In the genomic region with DNA sequence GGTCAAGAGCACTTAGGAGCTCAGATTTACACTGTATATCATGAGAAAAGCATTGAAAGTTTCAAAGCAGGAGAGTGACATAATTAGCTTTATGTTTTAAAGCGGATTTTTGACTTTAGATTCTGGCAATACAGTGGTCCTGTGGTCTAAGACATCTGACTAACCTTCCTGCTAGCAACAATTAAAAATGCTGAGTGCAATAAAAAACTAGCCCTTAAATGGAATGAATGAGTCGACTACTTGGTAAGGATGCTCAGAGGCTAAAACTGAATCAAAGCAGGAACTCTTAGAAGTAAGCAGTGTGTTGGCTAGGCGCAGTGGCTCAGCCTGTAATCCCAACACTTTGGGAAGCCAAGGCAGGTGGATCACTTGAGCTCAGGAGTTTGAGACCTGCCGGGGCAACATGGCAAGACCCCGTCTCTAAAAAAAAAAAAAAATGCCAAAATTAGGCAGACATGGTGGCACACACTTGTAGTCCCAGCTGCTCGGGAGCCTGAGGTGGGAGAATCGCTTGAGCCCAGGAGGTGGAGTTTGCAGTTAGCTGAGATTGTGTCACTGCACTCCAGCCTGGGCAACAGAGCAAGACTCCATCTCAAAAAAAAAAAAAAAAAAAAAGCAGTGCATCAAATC, we compare ENCODE assay signal across 17 cellular contexts. TPM values are rescaled to one million over a fixed set of nuclear protein-coding genes. Genes with fewer than 3 reads are reported as not detected.
DNase-seq lines count a peak whose midpoint lies in the region; ATAC-seq and TF ChIP-seq lines count a peak whose summit lies in the region.
"Had no signal": no experiment of that assay in that cellular context is flagged by ENCODE, and none has a peak within 500 bp of the region (broad histone marks: within the 10 kb centered on the region; RNA-seq: fewer than 3 reads in every experiment).

No MANE protein-coding gene starts in this region.

- H3K4me1 ChIP-seq in PC-9 (replicated peaks; ENCODE audit: insufficient read depth) = peaks cover 29% of the 10 kb centered on the region
- H3K4me1 ChIP-seq: psoas muscle had no signal

- no peak overlapping the region for H3K27ac Mint-ChIP-seq in activated CD8-positive, alpha-beta T cell treated with anti-CD3 and anti-CD28 coated beads, Interleukin-2, amount 10 ng/mL, durations not matched to agents 7 days and 5 days
- H3K27ac Mint-ChIP-seq in activated CD8-positive, alpha-beta T cell treated with anti-CD3 and anti-CD28 coated beads for 36 hours = no peak overlapping the region
- peak overlapping the region; percentile 2 for H3K27ac Mint-ChIP-seq in stimulated activated naive B cell treated with anti-CD40 and anti-IgM and Interleukin-4, amounts not matched to agents 10 μg/mL and 1 μg/mL and 100 μg/mL, for 72 hours
- no peak overlapping the region for H3K27ac Mint-ChIP-seq in activated CD4-positive, alpha-beta memory T cell treated with anti-CD3 and anti-CD28 coated beads for 36 hours
- H3K27ac Mint-ChIP-seq: activated naive CD8-positive, alpha-beta T cell treated with anti-CD3 and anti-CD28 coated beads, Interleukin-2, amount 50 U/mL, for 24 hours; CD4-positive, alpha-beta T cell; natural killer cell treated with Interleukin-12 subunit alpha and Interleukin-12 subunit beta and Interleukin-15 and Interleukin-18, amount 100 ng/mL, for 72 hours had no signal

- peaks cover 18% of the 10 kb centered on the region; the same call in 1 of the 2 replicates for H3F3A ChIP-seq in PC-9 (ENCODE audit: insufficient read depth, low read depth)

- POLR2A ChIA-PET in activated CD8-positive, alpha-beta T cell treated with anti-CD3 and anti-CD28 coated beads, Interleukin-2, amount 10 ng/mL, durations not matched to agents 7 days and 5 days (lab: Charles Lee) = interaction anchor here (0.6 kb wide), 1 partner anchor 629 kb away, joined by 3 read pairs; no protein-coding TSS in a partner anchor
- POLR2A ChIA-PET in activated CD8-positive, alpha-beta T cell treated with anti-CD3 and anti-CD28 coated beads for 36 hours (lab: Charles Lee) = interaction anchor here (1.0 to 1.2 kb wide), 2 partner anchors 8 to 18 kb away, joined by 3 to 5 read pairs; no protein-coding TSS in a partner anchor
- POLR2A ChIA-PET in PC-9 (lab: Charles Lee; ENCODE audit: unreplicated experiment) = interaction anchor here (0.6 kb wide), 1 partner anchor 157 kb away, joined by 4 read pairs; no protein-coding TSS in a partner anchor
- POLR2A ChIA-PET in activated CD4-positive, alpha-beta memory T cell treated with anti-CD3 and anti-CD28 coated beads for 36 hours (lab: Charles Lee) = interaction anchor here (1.1 kb wide), 1 partner anchor 9 kb away, joined by 5 read pairs; no protein-coding TSS in a partner anchor

- intact Hi-C loops in activated CD8-positive, alpha-beta T cell treated with anti-CD3 and anti-CD28 coated beads for 36 hours (cut with micrococcal nuclease) = no loop called here
- intact Hi-C loops in PC-9 (cut with micrococcal nuclease; ENCODE audit: unreplicated experiment) = no loop called here
- intact Hi-C loops in activated CD4-positive, alpha-beta memory T cell treated with anti-CD3 and anti-CD28 coated beads for 36 hours (cut with micrococcal nuclease) = loop anchor here (1.0 kb wide), 1 partner anchor 9 kb away; no protein-coding TSS in a partner anchor

- no TSS peak for BruUV-seq in PC-9 (replicated peaks; lab: Mats Ljungman, UMichigan)

- peak overlapping the region; percentile 21; the same call in 1 of the 2 replicates for H3K27ac ChIP-seq in PC-9
- H3K27ac ChIP-seq: HL-60, psoas muscle, upper lobe of left lung had no signal

- H3K79me2 ChIP-seq in PC-9 (ENCODE audit: low read depth) = peaks cover 46% of the 10 kb centered on the region

- TF ChIP-seq CTCF in activated CD8-positive, alpha-beta T cell treated with anti-CD3 and anti-CD28 coated beads for 36 hours (IDR thresholded peaks at IDR 0.05) = no peak
- TF ChIP-seq CTCF in PC-9 (conservative IDR thresholded peaks at IDR 0.05) = no peak
- no peak for TF ChIP-seq CTCF in fibroblast of mammary gland (conservative IDR thresholded peaks at IDR 0.05; ENCODE audit: control insufficient read depth, insufficient read depth, low read depth, low read length)

- no peaks in the 10 kb centered on the region for H3K9me2 ChIP-seq in PC-9 (ENCODE audit: insufficient read depth)

- H2AFZ ChIP-seq in PC-9 = no peak overlapping the region

- H3K4me2 ChIP-seq in PC-9 = no peak overlapping the region

- H3K27me3 ChIP-seq in PC-9 (ENCODE audit: insufficient read depth, low read depth) = no peaks in the 10 kb centered on the region
- H3K27me3 ChIP-seq: upper lobe of left lung had no signal

- no peaks in the 10 kb centered on the region for H3K9me3 Mint-ChIP-seq in activated CD8-positive, alpha-beta T cell treated with anti-CD3 and anti-CD28 coated beads, Interleukin-2, amount 10 ng/mL, durations not matched to agents 7 days and 5 days (ENCODE audit: insufficient read depth)
- H3K9me3 Mint-ChIP-seq in activated CD8-positive, alpha-beta T cell treated with anti-CD3 and anti-CD28 coated beads for 36 hours = no peaks in the 10 kb centered on the region
- no peaks in the 10 kb centered on the region for H3K9me3 Mint-ChIP-seq in stimulated activated naive B cell treated with anti-CD40 and anti-IgM and Interleukin-4, amounts not matched to agents 10 μg/mL and 1 μg/mL and 100 μg/mL, for 72 hours
- no peaks in the 10 kb centered on the region for H3K9me3 Mint-ChIP-seq in activated CD4-positive, alpha-beta memory T cell treated with anti-CD3 and anti-CD28 coated beads for 36 hours
- H3K9me3 Mint-ChIP-seq: activated naive CD8-positive, alpha-beta T cell treated with anti-CD3 and anti-CD28 coated beads, Interleukin-2, amount 50 U/mL, for 24 hours; CD4-positive, alpha-beta T cell; natural killer cell treated with Interleukin-12 subunit alpha and Interleukin-12 subunit beta and Interleukin-15 and Interleukin-18, amount 100 ng/mL, for 72 hours had no signal

- CTCF ChIA-PET in activated CD8-positive, alpha-beta T cell treated with anti-CD3 and anti-CD28 coated beads, Interleukin-2, amount 10 ng/mL, durations not matched to agents 7 days and 5 days (lab: Charles Lee) = interaction anchor here (1.3 to 1.6 kb wide), 2 partner anchors 10 to 14 kb away, joined by 3 to 5 read pairs; no protein-coding TSS in a partner anchor
- CTCF ChIA-PET in activated CD8-positive, alpha-beta T cell treated with anti-CD3 and anti-CD28 coated beads for 36 hours (lab: Charles Lee) = interaction anchor here (0.8 kb wide), 1 partner anchor 33 kb away, joined by 3 read pairs; no protein-coding TSS in a partner anchor
- CTCF ChIA-PET in PC-9 (lab: Charles Lee) = interaction anchor here (0.6 kb wide), 1 partner anchor 708 kb away, joined by 7 read pairs; no protein-coding TSS in a partner anchor
- CTCF ChIA-PET in activated CD4-positive, alpha-beta memory T cell treated with anti-CD3 and anti-CD28 coated beads for 36 hours (lab: Charles Lee) = interaction anchor here (0.6 to 1.1 kb wide), 2 partner anchors 9 to 825 kb away, joined by 3 read pairs; no protein-coding TSS in a partner anchor

- H3K9me3 ChIP-seq in PC-9 (ENCODE audit: insufficient read depth, low read depth) = no peaks in the 10 kb centered on the region
- H3K9me3 ChIP-seq: psoas muscle, upper lobe of left lung had no signal

- no peaks in the 10 kb centered on the region for H4K20me1 ChIP-seq in PC-9 (ENCODE audit: insufficient read depth)

- no peaks in the 10 kb centered on the region for H3K36me3 ChIP-seq in PC-9 (ENCODE audit: low read depth)
- H3K36me3 ChIP-seq: upper lobe of left lung had no signal

- no peaks in the 10 kb centered on the region for H3K36me3 Mint-ChIP-seq in activated CD8-positive, alpha-beta T cell treated with anti-CD3 and anti-CD28 coated beads, Interleukin-2, amount 10 ng/mL, durations not matched to agents 7 days and 5 days (ENCODE audit: low read depth)
- H3K36me3 Mint-ChIP-seq in activated CD8-positive, alpha-beta T cell treated with anti-CD3 and anti-CD28 coated beads for 36 hours (ENCODE audit: low read depth) = no peaks in the 10 kb centered on the region
- H3K36me3 Mint-ChIP-seq in stimulated activated naive B cell treated with anti-CD40 and anti-IgM and Interleukin-4, amounts not matched to agents 10 μg/mL and 1 μg/mL and 100 μg/mL, for 72 hours = peaks cover 7 to 8% of the 10 kb centered on the region in 2 donors
- H3K36me3 Mint-ChIP-seq in activated CD4-positive, alpha-beta memory T cell treated with anti-CD3 and anti-CD28 coated beads for 36 hours = peaks cover 2% of the 10 kb centered on the region
- H3K36me3 Mint-ChIP-seq: natural killer cell treated with Interleukin-12 subunit alpha and Interleukin-12 subunit beta and Interleukin-15 and Interleukin-18, amount 100 ng/mL, for 72 hours had no signal

- no peaks in the 10 kb centered on the region for H3K27me3 Mint-ChIP-seq in activated CD8-positive, alpha-beta T cell treated with anti-CD3 and anti-CD28 coated beads, Interleukin-2, amount 10 ng/mL, durations not matched to agents 7 days and 5 days (ENCODE audit: low read depth)
- no peaks in the 10 kb centered on the region for H3K27me3 Mint-ChIP-seq in activated CD8-positive, alpha-beta T cell treated with anti-CD3 and anti-CD28 coated beads for 36 hours
- no peaks in the 10 kb centered on the region for H3K27me3 Mint-ChIP-seq in stimulated activated naive B cell treated with anti-CD40 and anti-IgM and Interleukin-4, amounts not matched to agents 10 μg/mL and 1 μg/mL and 100 μg/mL, for 72 hours
- H3K27me3 Mint-ChIP-seq in activated CD4-positive, alpha-beta memory T cell treated with anti-CD3 and anti-CD28 coated beads for 36 hours = no peaks in the 10 kb centered on the region
- H3K27me3 Mint-ChIP-seq: activated naive CD8-positive, alpha-beta T cell treated with anti-CD3 and anti-CD28 coated beads, Interleukin-2, amount 50 U/mL, for 24 hours; CD4-positive, alpha-beta T cell; natural killer cell treated with Interleukin-12 subunit alpha and Interleukin-12 subunit beta and Interleukin-15 and Interleukin-18, amount 100 ng/mL, for 72 hours had no signal

- H3K4me3 Mint-ChIP-seq in activated CD8-positive, alpha-beta T cell treated with anti-CD3 and anti-CD28 coated beads, Interleukin-2, amount 10 ng/mL, durations not matched to agents 7 days and 5 days = no peak overlapping the region
- no peak overlapping the region for H3K4me3 Mint-ChIP-seq in activated CD8-positive, alpha-beta T cell treated with anti-CD3 and anti-CD28 coated beads for 36 hours
- no peak overlapping the region for H3K4me3 Mint-ChIP-seq in stimulated activated naive B cell treated with anti-CD40 and anti-IgM and Interleukin-4, amounts not matched to agents 10 μg/mL and 1 μg/mL and 100 μg/mL, for 72 hours
- no peak overlapping the region for H3K4me3 Mint-ChIP-seq in activated CD4-positive, alpha-beta memory T cell treated with anti-CD3 and anti-CD28 coated beads for 36 hours
- H3K4me3 Mint-ChIP-seq: activated naive CD8-positive, alpha-beta T cell treated with anti-CD3 and anti-CD28 coated beads, Interleukin-2, amount 50 U/mL, for 24 hours; CD4-positive, alpha-beta T cell; natural killer cell treated with Interleukin-12 subunit alpha and Interleukin-12 subunit beta and Interleukin-15 and Interleukin-18, amount 100 ng/mL, for 72 hours had no signal

- peaks cover 4% of the 10 kb centered on the region for H3K4me1 Mint-ChIP-seq in activated CD8-positive, alpha-beta T cell treated with anti-CD3 and anti-CD28 coated beads, Interleukin-2, amount 10 ng/mL, durations not matched to agents 7 days and 5 days (ENCODE audit: low read depth)
- H3K4me1 Mint-ChIP-seq in activated CD8-positive, alpha-beta T cell treated with anti-CD3 and anti-CD28 coated beads for 36 hours (ENCODE audit: low read depth) = peaks cover 4% of the 10 kb centered on the region
- H3K4me1 Mint-ChIP-seq in stimulated activated naive B cell treated with anti-CD40 and anti-IgM and Interleukin-4, amounts not matched to agents 10 μg/mL and 1 μg/mL and 100 μg/mL, for 72 hours = peaks cover 11 to 15% of the 10 kb centered on the region in 2 donors
- peaks cover 7% of the 10 kb centered on the region for H3K4me1 Mint-ChIP-seq in activated CD4-positive, alpha-beta memory T cell treated with anti-CD3 and anti-CD28 coated beads for 36 hours (ENCODE audit: low read depth)

- DNase-seq in activated CD8-positive, alpha-beta T cell treated with anti-CD3 and anti-CD28 coated beads, Interleukin-2, amount 10 ng/mL, durations not matched to agents 7 days and 5 days = peak; percentile 7
- DNase-seq in activated CD8-positive, alpha-beta T cell treated with anti-CD3 and anti-CD28 coated beads for 36 hours = no peak
- DNase-seq in PC-9 (peak in 1 of 2 experiments; percentile 51), fibroblast of mammary gland (ENCODE audit: low read depth) (peak; percentile 67), KG1 (lab: John Stamatoyannopoulos, UW) (no peak), NCI-H2029 treated with DMSO at 0.1 percent for 48 hours (lab: John Stamatoyannopoulos, UW) (no peak)
- no peak for DNase-seq in stimulated activated naive B cell treated with anti-CD40 and anti-IgM and Interleukin-4, amounts not matched to agents 10 μg/mL and 1 μg/mL and 100 μg/mL, for 72 hours
- DNase-seq in activated CD4-positive, alpha-beta memory T cell treated with anti-CD3 and anti-CD28 coated beads for 36 hours = no peak
- DNase-seq: activated naive CD8-positive, alpha-beta T cell treated with anti-CD3 and anti-CD28 coated beads, Interleukin-2, amount 50 U/mL, for 24 hours; CD4-positive, alpha-beta T cell; Karpas-422; NCI-H1436; psoas muscle; stimulated activated naive CD4-positive, alpha-beta T cell; upper lobe of left lung had no signal

- H3K4me3 ChIP-seq in PC-9 = no peak overlapping the region
- H3K4me3 ChIP-seq in fibroblast of mammary gland (ENCODE audit: control insufficient read depth, low read depth, low read length) = no peak overlapping the region
- H3K4me3 ChIP-seq: psoas muscle, upper lobe of left lung had no signal

- no peak for ATAC-seq in activated CD8-positive, alpha-beta T cell treated with anti-CD3 and anti-CD28 coated beads, Interleukin-2, amount 10 ng/mL, durations not matched to agents 7 days and 5 days
- no peak for ATAC-seq in activated CD8-positive, alpha-beta T cell treated with anti-CD3 and anti-CD28 coated beads for 36 hours
- no peak for ATAC-seq in stimulated activated naive B cell treated with anti-CD40 and anti-IgM and Interleukin-4, amounts not matched to agents 10 μg/mL and 1 μg/mL and 100 μg/mL, for 72 hours (replicated peaks)
- ATAC-seq: activated naive CD8-positive, alpha-beta T cell treated with anti-CD3 and anti-CD28 coated beads, Interleukin-2, amount 50 U/mL, for 24 hours; natural killer cell treated with Interleukin-12 subunit alpha and Interleukin-12 subunit beta and Interleukin-15 and Interleukin-18, amount 100 ng/mL, for 72 hours; psoas muscle had no signal

RNA-seq across cellular contexts. Expression of gene BICD1, which starts 18.9 kb away (rescaled TPM):
- total RNA-seq in activated CD8-positive, alpha-beta T cell treated with anti-CD3 and anti-CD28 coated beads, Interleukin-2, amount 10 ng/mL, durations not matched to agents 7 days and 5 days = 10 to 100 TPM; 16.8 to 17.6 TPM
- 10 to 100 TPM; 12.5 to 13.2 TPM for total RNA-seq in activated CD8-positive, alpha-beta T cell treated with anti-CD3 and anti-CD28 coated beads for 36 hours
- total RNA-seq in PC-9 (2021) = 41.1 and 41.3 TPM in 2 replicates
- 10 to 100 TPM; 10.5 to 10.7 TPM for total RNA-seq in activated CD4-positive, alpha-beta memory T cell treated with anti-CD3 and anti-CD28 coated beads for 36 hours

Comparison
In these comparisons a context has a peak if more than half of its experiments do, and no peak if none do; other contexts are left out.
1. DNase-seq: peak in activated CD8-positive, alpha-beta T cell treated with anti-CD3 and anti-CD28 coated beads, Interleukin-2, amount 10 ng/mL, durations not matched to agents 7 days and 5 days (single experiment) and fibroblast of mammary gland (single experiment); none in activated CD8-positive, alpha-beta T cell treated with anti-CD3 and anti-CD28 coated beads for 36 hours (single experiment), stimulated activated naive B cell treated with anti-CD40 and anti-IgM and Interleukin-4, amounts not matched to agents 10 μg/mL and 1 μg/mL and 100 μg/mL, for 72 hours (single experiment), activated CD4-positive, alpha-beta memory T cell treated with anti-CD3 and anti-CD28 coated beads for 36 hours (single experiment), KG1 (single experiment) and NCI-H2029 treated with DMSO at 0.1 percent for 48 hours (single experiment).